In genomic region chr19:10288662-10289166, GRCh38 we compare ENCODE assay signal across 1 cellular context.
A peak's percentile ranks its signal among the peaks of the same experiment; 100 is the strongest.
TF ChIP-seq lines count a peak whose summit lies in the region.

No MANE protein-coding gene starts in this region.

TF ChIP-seq in K562, 482 proteins besides CTCF, POLR2A, EP300 and RAD21 (continues in another document):
- no peak for TF ChIP-seq ZNF740 (CRISPR knock-in tag; IDR thresholded peaks at IDR 0.05)
- TF ChIP-seq ZNF740 (tag; IDR thresholded peaks at IDR 0.05), result peak in 1 of 2 experiments; percentile 58; a peak in 1 of 4 replicates
- TF ChIP-seq ZNF584 (CRISPR knock-in tag; IDR thresholded peaks at IDR 0.05; ENCODE audit: low read depth), result 0 out of 2 replicates have a peak, but pooled peaks have one; percentile 18
- TF ChIP-seq, protein P1, sequence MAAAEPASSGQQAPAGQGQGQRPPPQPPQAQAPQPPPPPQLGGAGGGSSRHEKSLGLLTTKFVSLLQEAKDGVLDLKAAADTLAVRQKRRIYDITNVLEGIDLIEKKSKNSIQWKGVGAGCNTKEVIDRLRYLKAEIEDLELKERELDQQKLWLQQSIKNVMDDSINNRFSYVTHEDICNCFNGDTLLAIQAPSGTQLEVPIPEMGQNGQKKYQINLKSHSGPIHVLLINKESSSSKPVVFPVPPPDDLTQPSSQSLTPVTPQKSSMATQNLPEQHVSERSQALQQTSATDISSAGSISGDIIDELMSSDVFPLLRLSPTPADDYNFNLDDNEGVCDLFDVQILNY (CRISPR knock-in tag; IDR thresholded peaks at IDR 0.05), result 0 out of 2 replicates have a peak, but pooled peaks have one; percentile 39
- TF ChIP-seq GABPA (tag; conservative IDR thresholded peaks at IDR 0.05; ENCODE audit: low read depth), result peak; percentile 14; the same call in 1 of the 2 replicates
- peak; percentile 85 for TF ChIP-seq SUPT5H (IDR thresholded peaks at IDR 0.05)
- TF ChIP-seq ZNF217 (CRISPR knock-in tag; IDR thresholded peaks at IDR 0.05), result no peak
- TF ChIP-seq, protein P2, sequence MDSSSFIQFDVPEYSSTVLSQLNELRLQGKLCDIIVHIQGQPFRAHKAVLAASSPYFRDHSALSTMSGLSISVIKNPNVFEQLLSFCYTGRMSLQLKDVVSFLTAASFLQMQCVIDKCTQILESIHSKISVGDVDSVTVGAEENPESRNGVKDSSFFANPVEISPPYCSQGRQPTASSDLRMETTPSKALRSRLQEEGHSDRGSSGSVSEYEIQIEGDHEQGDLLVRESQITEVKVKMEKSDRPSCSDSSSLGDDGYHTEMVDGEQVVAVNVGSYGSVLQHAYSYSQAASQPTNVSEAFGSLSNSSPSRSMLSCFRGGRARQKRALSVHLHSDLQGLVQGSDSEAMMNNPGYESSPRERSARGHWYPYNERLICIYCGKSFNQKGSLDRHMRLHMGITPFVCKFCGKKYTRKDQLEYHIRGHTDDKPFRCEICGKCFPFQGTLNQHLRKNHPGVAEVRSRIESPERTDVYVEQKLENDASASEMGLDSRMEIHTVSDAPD (CRISPR knock-in tag; IDR thresholded peaks at IDR 0.05), result no peak
- TF ChIP-seq ATF6 (CRISPR knock-in tag; IDR thresholded peaks at IDR 0.05), result peak; percentile 36; the same call in 1 of the 2 replicates
- no peak for TF ChIP-seq NFIC (IDR thresholded peaks at IDR 0.05)
- TF ChIP-seq ELF1 (tag; IDR thresholded peaks at IDR 0.05), result peak; percentile 32; the same call in 1 of the 2 replicates
- TF ChIP-seq ZNF165 (CRISPR knock-in tag; IDR thresholded peaks at IDR 0.05; ENCODE audit: borderline replicate concordance), result no peak
- TF ChIP-seq HDGF (IDR thresholded peaks at IDR 0.05), result no peak
- no peak for TF ChIP-seq CEBPG (CRISPR knock-in tag; IDR thresholded peaks at IDR 0.05)
- no peak for TF ChIP-seq CEBPG (tag; conservative IDR thresholded peaks at IDR 0.05 in 1 of 2, IDR thresholded peaks at IDR 0.05 in 1 of 2)
- peak in 1 of 2 experiments; percentile 23; a peak in 1 of 4 replicates for TF ChIP-seq FOXK2 (conservative IDR thresholded peaks at IDR 0.05 in 1 of 2, IDR thresholded peaks at IDR 0.05 in 1 of 2; ENCODE audit: low read depth in 2 of 2)
- peak in 1 of 3 experiments; percentile 40 for TF ChIP-seq YY1 (IDR thresholded peaks at IDR 0.05; ENCODE audit: borderline replicate concordance in 1 of 3, control insufficient read depth in 1 of 3, extremely low read depth in 1 of 3, insufficient read depth in 3 of 3, insufficient read length in 1 of 3, insufficient replicate concordance in 2 of 3, low read depth in 1 of 3, low read length in 2 of 3)
- TF ChIP-seq, protein P3, sequence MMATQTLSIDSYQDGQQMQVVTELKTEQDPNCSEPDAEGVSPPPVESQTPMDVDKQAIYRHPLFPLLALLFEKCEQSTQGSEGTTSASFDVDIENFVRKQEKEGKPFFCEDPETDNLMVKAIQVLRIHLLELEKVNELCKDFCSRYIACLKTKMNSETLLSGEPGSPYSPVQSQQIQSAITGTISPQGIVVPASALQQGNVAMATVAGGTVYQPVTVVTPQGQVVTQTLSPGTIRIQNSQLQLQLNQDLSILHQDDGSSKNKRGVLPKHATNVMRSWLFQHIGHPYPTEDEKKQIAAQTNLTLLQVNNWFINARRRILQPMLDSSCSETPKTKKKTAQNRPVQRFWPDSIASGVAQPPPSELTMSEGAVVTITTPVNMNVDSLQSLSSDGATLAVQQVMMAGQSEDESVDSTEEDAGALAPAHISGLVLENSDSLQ (IDR thresholded peaks at IDR 0.05), result peak; percentile 32; the same call in 1 of the 2 replicates
- peak; percentile 21; the same call in 1 of the 2 replicates for TF ChIP-seq MBD2 (IDR thresholded peaks at IDR 0.05; ENCODE audit: borderline replicate concordance, low read depth)
- peak; percentile 50; the same call in 1 of the 2 replicates for TF ChIP-seq PML (IDR thresholded peaks at IDR 0.05; ENCODE audit: low read length)
- TF ChIP-seq SMARCE1 (IDR thresholded peaks at IDR 0.05), result 0 out of 2 replicates have a peak, but pooled peaks have one; percentile 11
- no peak for TF ChIP-seq NR4A1 (CRISPR knock-in tag; IDR thresholded peaks at IDR 0.05)
- 0 out of 2 replicates have a peak, but pooled peaks have one; percentile 22 for TF ChIP-seq NR4A1 (tag; IDR thresholded peaks at IDR 0.05)
- peak; percentile 59 for TF ChIP-seq POLR2B (IDR thresholded peaks at IDR 0.05; ENCODE audit: low read depth, partially characterized antibody)
- TF ChIP-seq BHLHE40 (IDR thresholded peaks at IDR 0.05; ENCODE audit: low read length), result peak; percentile 63; the same call in 1 of the 2 replicates
- TF ChIP-seq SMARCA4 (IDR thresholded peaks at IDR 0.05), result 0 out of 2 replicates have a peak, but pooled peaks have one; percentile 12
- 0 out of 2 replicates have a peak, but pooled peaks have one; percentile 4 for TF ChIP-seq ZNF384 (IDR thresholded peaks at IDR 0.05; ENCODE audit: low read depth, low read length)
- TF ChIP-seq HMBOX1 (IDR thresholded peaks at IDR 0.05), result 0 out of 2 replicates have a peak, but pooled peaks have one; percentile 2
- TF ChIP-seq ZEB2 (IDR thresholded peaks at IDR 0.05), result no peak
- no peak for TF ChIP-seq ARID3B (CRISPR knock-in tag; IDR thresholded peaks at IDR 0.05; ENCODE audit: borderline replicate concordance)
- TF ChIP-seq ETV5 (CRISPR knock-in tag; IDR thresholded peaks at IDR 0.05; ENCODE audit: low read depth), result peak; percentile 69
- TF ChIP-seq ZBTB40 (IDR thresholded peaks at IDR 0.05), result 0 out of 2 replicates have a peak, but pooled peaks have one; percentile 27
- TF ChIP-seq ZBTB40 (CRISPR knock-in tag; IDR thresholded peaks at IDR 0.05), result no peak
- TF ChIP-seq, protein P4, sequence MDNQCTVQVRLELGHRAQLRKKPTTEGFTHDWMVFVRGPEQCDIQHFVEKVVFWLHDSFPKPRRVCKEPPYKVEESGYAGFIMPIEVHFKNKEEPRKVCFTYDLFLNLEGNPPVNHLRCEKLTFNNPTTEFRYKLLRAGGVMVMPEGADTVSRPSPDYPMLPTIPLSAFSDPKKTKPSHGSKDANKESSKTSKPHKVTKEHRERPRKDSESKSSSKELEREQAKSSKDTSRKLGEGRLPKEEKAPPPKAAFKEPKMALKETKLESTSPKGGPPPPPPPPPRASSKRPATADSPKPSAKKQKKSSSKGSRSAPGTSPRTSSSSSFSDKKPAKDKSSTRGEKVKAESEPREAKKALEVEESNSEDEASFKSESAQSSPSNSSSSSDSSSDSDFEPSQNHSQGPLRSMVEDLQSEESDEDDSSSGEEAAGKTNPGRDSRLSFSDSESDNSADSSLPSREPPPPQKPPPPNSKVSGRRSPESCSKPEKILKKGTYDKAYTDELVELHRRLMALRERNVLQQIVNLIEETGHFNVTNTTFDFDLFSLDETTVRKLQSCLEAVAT (IDR thresholded peaks at IDR 0.05), result 0 out of 4 replicates have a peak, but pooled peaks of 1 of the 2 experiments have one; percentile 32
- TF ChIP-seq BMI1 (IDR thresholded peaks at IDR 0.05; ENCODE audit: low read length), result no peak
- 0 out of 2 replicates have a peak, but pooled peaks have one; percentile 16 for TF ChIP-seq GABPB1 (CRISPR knock-in tag; IDR thresholded peaks at IDR 0.05)
- peak; percentile 34; the same call in 1 of the 2 replicates for TF ChIP-seq GTF2E2 (tag; IDR thresholded peaks at IDR 0.05)
- TF ChIP-seq ASH1L (IDR thresholded peaks at IDR 0.05; ENCODE audit: borderline replicate concordance, low read depth, partially characterized antibody), result peak; percentile 39
- TF ChIP-seq RBBP5 (IDR thresholded peaks at IDR 0.05; ENCODE audit: borderline replicate concordance, insufficient read depth, low read length, poor library complexity, severe bottlenecking), result peak; percentile 63
